In genomic region chr1:156912861-156913808, GRCh38 we compare ENCODE assay signal across 17 cellular contexts. TPM values are rescaled to one million over a fixed set of nuclear protein-coding genes. Genes with fewer than 3 reads are reported as not detected.
A peak's percentile ranks its signal among the peaks of the same experiment; 100 is the strongest.
DNase-seq lines count a peak whose midpoint lies in the region; ATAC-seq, FAIRE-seq and TF ChIP-seq lines count a peak whose summit lies in the region.
"Had no signal": no experiment of that assay in that cellular context is flagged by ENCODE, and none has a peak within 500 bp of the region (broad histone marks: within the 10 kb centered on the region; RNA-seq: fewer than 3 reads in every experiment).

No MANE protein-coding gene starts in this region.

- SMC1A ChIA-PET in GM12878 (lab: Charles Lee; ENCODE audit: uncharacterized antibody, unreplicated experiment) = interaction anchor here (0.6 to 1.4 kb wide), 3 partner anchors 161 to 328 kb away, joined by 3 to 4 read pairs (median 4); no protein-coding TSS in a partner anchor

- H3K27ac ChIP-seq in GM12878 (ENCODE audit: control insufficient read depth, insufficient read depth) (no peak overlapping the region), GM23248 (no peak overlapping the region), OCI-LY7 (ENCODE audit: low read depth, low read length, poor library complexity, severe bottlenecking) (no peak overlapping the region)
- H3K27ac ChIP-seq: BLaER1 treated with 17β-estradiol and CSF1 and Interleukin-3, amounts not matched to agents 10 nM and 100 nM; pancreas had no signal

- H3K9me3 ChIP-seq in GM12878 (replicated peaks; ENCODE audit: control insufficient read depth, insufficient read depth, low read length) (no peaks in the 10 kb centered on the region), mucosa of descending colon (no peaks in the 10 kb centered on the region), GM23248 (ENCODE audit: low read depth) (no peaks in the 10 kb centered on the region), OCI-LY7 (ENCODE audit: low read length) (no peaks in the 10 kb centered on the region)
- H3K9me3 ChIP-seq: pancreas had no signal

- TF ChIP-seq POLR2A in GM12878 (IDR thresholded peaks at IDR 0.05; ENCODE audit: low read depth, low read length) = no peak

- H3K27me3 ChIP-seq in GM12878 (replicated peaks in 1 of 2; ENCODE audit: control insufficient read depth in 2 of 2, insufficient read depth in 2 of 2, low read length in 1 of 2) (peaks cover 0 to 2% of the 10 kb centered on the region in 2 experiments; a peak in 1 of 4 replicates), GM23248 (replicated peaks; ENCODE audit: insufficient read depth) (no peaks in the 10 kb centered on the region)
- H3K27me3 ChIP-seq: pancreas had no signal

- peak; percentile 50 for DNase-seq in EH (ENCODE audit: low read depth)
- DNase-seq in NCI-H1105 (lab: John Stamatoyannopoulos, UW) = peak; percentile 87
- DNase-seq in GM12878 (ENCODE audit: low read depth, low spot score) = no peak
- peak in 2 of 3 donors; percentile 20 to 36 for DNase-seq in mucosa of descending colon
- no peak for DNase-seq in NCI-H1417 (lab: John Stamatoyannopoulos, UW)
- DNase-seq in GM23248 = no peak
- DNase-seq in OCI-LY7 (ENCODE audit: low spot score) = no peak
- DNase-seq in activated T-cell treated with anti-CD3 and anti-CD28 coated beads for 4 hours = no peak
- DNase-seq: activated B cell treated with CpG ODN at 0.5 μM for 24 hours; activated T-cell treated with anti-CD3 and anti-CD28 coated beads, Interleukin-2, amount 50 U/mL, for 48 hours; NCI-H2227 treated with DMSO at 0.1 percent for 48 hours had no signal

- no peak for FAIRE-seq in GM12878 (lab: Jason Lieb, UNC)
- FAIRE-seq: pancreas had no signal

- no peak for TF ChIP-seq RAD21 in GM12878 (IDR thresholded peaks at IDR 0.05; ENCODE audit: insufficient read depth, low read depth, low read length)

- H3K4me1 ChIP-seq in GM12878 (ENCODE audit: control insufficient read depth, insufficient read depth, low read length) (no peaks in the 10 kb centered on the region), mucosa of descending colon (ENCODE audit: low read depth) (peaks cover 7% of the 10 kb centered on the region), GM23248 (ENCODE audit: insufficient read depth) (peaks cover 6% of the 10 kb centered on the region; the same call in 1 of the 2 replicates), OCI-LY7 (ENCODE audit: insufficient read depth, low read length, poor library complexity, severe bottlenecking) (no peaks in the 10 kb centered on the region)
- H3K4me1 ChIP-seq: pancreas had no signal

- no peak for TF ChIP-seq CTCF in GM12878 (IDR thresholded peaks at IDR 0.05 in 2 of 3, conservative IDR thresholded peaks at IDR 0.05 in 1 of 3; ENCODE audit: control insufficient read depth in 2 of 3, extremely low read depth in 1 of 3, insufficient read depth in 1 of 3, low read depth in 3 of 3, low read length in 3 of 3)
- no peak for TF ChIP-seq CTCF in mucosa of descending colon (IDR thresholded peaks at IDR 0.05)
- no peak for TF ChIP-seq CTCF in OCI-LY7 (conservative IDR thresholded peaks at IDR 0.05; ENCODE audit: low read length)

- H3K36me3 ChIP-seq in GM12878 (ENCODE audit: control insufficient read depth in 2 of 2, insufficient read depth in 2 of 2, low read length in 1 of 2) (no peaks in the 10 kb centered on the region), mucosa of descending colon (ENCODE audit: low read depth) (no peaks in the 10 kb centered on the region), GM23248 (ENCODE audit: low read depth) (no peaks in the 10 kb centered on the region), OCI-LY7 (ENCODE audit: insufficient read depth, low read length) (no peaks in the 10 kb centered on the region)
- H3K36me3 ChIP-seq: BLaER1 treated with 17β-estradiol and CSF1 and Interleukin-3, amounts not matched to agents 10 nM and 100 nM; pancreas had no signal

- H3K9me2 ChIP-seq in GM23248 (ENCODE audit: insufficient read depth) (no peaks in the 10 kb centered on the region), OCI-LY7 (ENCODE audit: insufficient read depth, low read length) (no peaks in the 10 kb centered on the region)

- RAD21 ChIA-PET in GM12878 (lab: Charles Lee; ENCODE audit: unreplicated experiment) = interaction anchor here (1.4 to 5.6 kb wide), 2 partner anchors 15 to 161 kb away, joined by 3 to 33 read pairs; no protein-coding TSS in a partner anchor

- H3F3A ChIP-seq in GM23248 (ENCODE audit: insufficient read depth) = 0 out of 2 replicates have a peak, but pooled peaks cover 4% of the 10 kb centered on the region

- intact Hi-C loops in GM12878 (cut with micrococcal nuclease; ENCODE audit: unreplicated experiment) (loop anchor here (5.0 to 10.0 kb wide), 3 partner anchors 44 to 242 kb away; no protein-coding TSS in a partner anchor), mucosa of descending colon (cut with DNase I, micrococcal nuclease) (no loop called here), OCI-LY7 (cut with micrococcal nuclease; ENCODE audit: unreplicated experiment) (no loop called here)

- H3K4me3 ChIP-seq in GM12878 = no peak overlapping the region
- no peak overlapping the region for H3K4me3 ChIP-seq in mucosa of descending colon
- no peak overlapping the region for H3K4me3 ChIP-seq in GM23248
- H3K4me3 ChIP-seq in OCI-LY7 (ENCODE audit: low read depth, low read length, poor library complexity, severe bottlenecking) = no peak overlapping the region
- H3K4me3 ChIP-seq: BLaER1 treated with 17β-estradiol and CSF1 and Interleukin-3, amounts not matched to agents 10 nM and 100 nM; pancreas had no signal

- H3K9ac ChIP-seq in GM12878 (ENCODE audit: control insufficient read depth, insufficient read depth, low read length) = no peak overlapping the region
- no peak overlapping the region for H3K9ac ChIP-seq in GM23248

- no peaks in the 10 kb centered on the region for H4K20me1 ChIP-seq in GM12878 (ENCODE audit: control insufficient read depth, insufficient read depth)
- H4K20me1 ChIP-seq in GM23248 (ENCODE audit: insufficient read depth) = no peaks in the 10 kb centered on the region
- H4K20me1 ChIP-seq in OCI-LY7 (ENCODE audit: insufficient read depth, low read length) = no peaks in the 10 kb centered on the region

- POLR2A ChIA-PET in GM12878 (lab: Charles Lee) (no interaction called here), OCI-LY7 (lab: Charles Lee) (no interaction called here)

- ATAC-seq in GM12878 = peak; percentile 30; the same call in 2 of the 3 replicates
- no peak for ATAC-seq in mucosa of descending colon
- ATAC-seq: pancreas had no signal

- CTCF ChIA-PET in GM12878 (lab: Yijun Ruan, JAX) = interaction anchor here (0.5 to 4.7 kb wide), 6 partner anchors 8 to 224 kb away, joined by 3 to 47 read pairs (median 3); no protein-coding TSS in a partner anchor
- CTCF ChIA-PET in OCI-LY7 (lab: Charles Lee; ENCODE audit: unreplicated experiment) = no interaction called here

- H3K4me2 ChIP-seq in GM12878 (ENCODE audit: control insufficient read depth, insufficient read depth) (no peak overlapping the region), GM23248 (ENCODE audit: unreplicated experiment) (no peak overlapping the region), OCI-LY7 (ENCODE audit: low read length) (no peak overlapping the region)

- no peaks in the 10 kb centered on the region for H3K79me2 ChIP-seq in GM12878 (ENCODE audit: control insufficient read depth, insufficient read depth, low read length)
- no peaks in the 10 kb centered on the region for H3K79me2 ChIP-seq in GM23248 (ENCODE audit: insufficient read depth)
- no peaks in the 10 kb centered on the region for H3K79me2 ChIP-seq in OCI-LY7 (ENCODE audit: insufficient read depth, low read depth, low read length)

- in situ Hi-C loops in GM12878 (cut with MboI) (no loop called here), GM23248 (cut with MboI) (no loop called here)

- H2AFZ ChIP-seq in GM12878 (ENCODE audit: control insufficient read depth, low read depth, low read length) = no peak overlapping the region
- H2AFZ ChIP-seq in GM23248 = no peak overlapping the region
- H2AFZ ChIP-seq in OCI-LY7 (ENCODE audit: low read length) = no peak overlapping the region

- BruUV-seq in GM12878 (replicated peaks; lab: Mats Ljungman, UMichigan) = no TSS peak
- no TSS peak for BruUV-seq in OCI-LY7 (replicated peaks; lab: Mats Ljungman, UMichigan)

- 55% methylated on average over 24 of the region's 24 CpGs for WGBS in GM12878 (ENCODE audit: insufficient coverage, insufficient replicate concordance, low lambda C conversion rate, missing lambda C conversion rate)
- WGBS in GM23248 (ENCODE audit: low coverage in 1 of 2, low lambda C conversion rate in 2 of 2, missing lambda C conversion rate in 2 of 2), 2 experiments = 58 to 68% methylated on average over 18 to 24 of the region's 24 CpGs

- TF ChIP-seq EP300 in GM12878 (IDR thresholded peaks at IDR 0.05; ENCODE audit: borderline replicate concordance in 1 of 2, control insufficient read depth in 1 of 2, low read depth in 2 of 2, low read length in 2 of 2) = no peak

RNA-seq across cellular contexts. Expression of gene LRRC71, which starts 7.3 kb away (rescaled TPM):
- not detected in 2 replicates for total RNA-seq in GM12878 (2013; cell fraction: nucleolus; rRNA removed)
- total RNA-seq in GM12878 (2014; rRNA removed) = not detected in 2 replicates
- total RNA-seq in GM12878 (2014; rRNA removed; fragmentation: Illumina TruSeq; extraction: Trizol) = not detected in 2 replicates
- total RNA-seq in GM12878 (2021) = not detected in 2 replicates
- polyA plus RNA-seq in GM12878 (2011; ENCODE audit: low read depth) = not detected
- polyA plus RNA-seq in GM12878 (2011; rRNA removed) = not detected in 2 replicates
- not detected in 2 replicates for polyA plus RNA-seq in GM12878 (2011; cell fraction: cytosol; rRNA removed)
- not detected in 2 replicates for polyA plus RNA-seq in GM12878 (2011; cell fraction: nucleus; rRNA removed)
- not detected in 2 replicates for polyA plus RNA-seq in GM12878 (2012)
- polyA plus RNA-seq in GM12878 (2014; fragmentation: Illumina TruSeq; extraction: Trizol) = not detected in 2 replicates
- polyA plus RNA-seq in GM12878 (2014; fragmentation: Nextera tagmentation; extraction: Ambion mirVana) = not detected
- not detected in 2 replicates for polyA plus RNA-seq in GM12878 (2014; rRNA removed)
- not detected for polyA plus RNA-seq in GM12878 (2016; fragmentation: Nextera tagmentation; extraction: Ambion mirVana)
- polyA minus RNA-seq in GM12878 (2011; rRNA and poly(A)+ RNA removed) = not detected in 2 replicates
- not detected in 2 replicates for polyA minus RNA-seq in GM12878 (2011; cell fraction: cytosol; rRNA and poly(A)+ RNA removed)
- not detected in 2 replicates for polyA minus RNA-seq in GM12878 (2011; cell fraction: nucleus; rRNA and poly(A)+ RNA removed)
- not detected for total RNA-seq in mucosa of descending colon
- 0.32 TPM in 1 of 2 replicates, not detected in the other for total RNA-seq in GM23248 (2014; rRNA removed; shearing (Covaris generic))
- not detected in 2 replicates for polyA plus RNA-seq in GM23248 (2016; fragmentation: Nextera tagmentation; extraction: Ambion mirVana)
- total RNA-seq in OCI-LY7 (2014; rRNA removed; shearing (Covaris generic)) = not detected in 2 replicates
- not detected in 2 replicates for total RNA-seq in OCI-LY7 (2022)
- total RNA-seq: activated B cell treated with CpG ODN at 0.5 μM for 24 hours, liver, pancreas, RPMI7951 had no signal
- polyA plus RNA-seq: IgD-negative memory B cell had no signal

RNA-seq across cellular contexts. Expression of gene PEAR1, which starts 19.6 kb away (rescaled TPM):
- not detected in 2 replicates for total RNA-seq in GM12878 (2013; cell fraction: nucleolus; rRNA removed)
- total RNA-seq in GM12878 (2014; rRNA removed) = under 0.01 TPM in 1 of 2 replicates, not detected in the other
- total RNA-seq in GM12878 (2014; rRNA removed; fragmentation: Illumina TruSeq; extraction: Trizol) = not detected in 2 replicates
- not detected in 2 replicates for total RNA-seq in GM12878 (2021)
- not detected for polyA plus RNA-seq in GM12878 (2011; ENCODE audit: low read depth)
- not detected in 2 replicates for polyA plus RNA-seq in GM12878 (2011; rRNA removed)
- polyA plus RNA-seq in GM12878 (2011; cell fraction: cytosol; rRNA removed) = 0.02 TPM in 1 of 2 replicates, not detected in the other
- polyA plus RNA-seq in GM12878 (2011; cell fraction: nucleus; rRNA removed) = 0.06 and 0.09 TPM in 2 replicates
- 0.04 and 0.05 TPM in 2 replicates for polyA plus RNA-seq in GM12878 (2012)
- not detected in 2 replicates for polyA plus RNA-seq in GM12878 (2014; fragmentation: Illumina TruSeq; extraction: Trizol)
- not detected for polyA plus RNA-seq in GM12878 (2014; fragmentation: Nextera tagmentation; extraction: Ambion mirVana)
- not detected in 2 replicates for polyA plus RNA-seq in GM12878 (2014; rRNA removed)
- polyA plus RNA-seq in GM12878 (2016; fragmentation: Nextera tagmentation; extraction: Ambion mirVana) = not detected
- not detected in 2 replicates for polyA minus RNA-seq in GM12878 (2011; rRNA and poly(A)+ RNA removed)
- polyA minus RNA-seq in GM12878 (2011; cell fraction: cytosol; rRNA and poly(A)+ RNA removed) = not detected in 2 replicates
- polyA minus RNA-seq in GM12878 (2011; cell fraction: nucleus; rRNA and poly(A)+ RNA removed) = not detected in 2 replicates
- total RNA-seq in mucosa of descending colon = 1 to 10 TPM; 2.3 to 7.2 (median 4.6) TPM
- 1.0 and 2.2 TPM in 2 replicates for total RNA-seq in GM23248 (2014; rRNA removed; shearing (Covaris generic))
- 0.71 and 1.2 TPM in 2 replicates for polyA plus RNA-seq in GM23248 (2016; fragmentation: Nextera tagmentation; extraction: Ambion mirVana)
- total RNA-seq in OCI-LY7 (2014; rRNA removed; shearing (Covaris generic)) = not detected in 2 replicates
- not detected in 2 replicates for total RNA-seq in OCI-LY7 (2022)
- total RNA-seq: activated B cell treated with CpG ODN at 0.5 μM for 24 hours, RPMI7951 had no signal
- polyA plus RNA-seq: IgD-negative memory B cell had no signal

RNA-seq across cellular contexts. Expression of gene NTRK1, which starts 52.5 kb away (rescaled TPM):
- total RNA-seq in GM12878 (2013; cell fraction: nucleolus; rRNA removed) = not detected in 2 replicates
- 0.16 and 0.56 TPM in 2 replicates for total RNA-seq in GM12878 (2014; rRNA removed)
- total RNA-seq in GM12878 (2014; rRNA removed; fragmentation: Illumina TruSeq; extraction: Trizol) = not detected in 2 replicates
- total RNA-seq in GM12878 (2021) = 0.19 TPM in 1 of 2 replicates, not detected in the other
- polyA plus RNA-seq in GM12878 (2011; ENCODE audit: low read depth) = not detected
- 0.07 and 0.10 TPM in 2 replicates for polyA plus RNA-seq in GM12878 (2011; rRNA removed)
- 0.19 and 0.20 TPM in 2 replicates for polyA plus RNA-seq in GM12878 (2011; cell fraction: cytosol; rRNA removed)
- 0.83 and 1.3 TPM in 2 replicates for polyA plus RNA-seq in GM12878 (2011; cell fraction: nucleus; rRNA removed)
- polyA plus RNA-seq in GM12878 (2012) = not detected in 2 replicates
- not detected in 2 replicates for polyA plus RNA-seq in GM12878 (2014; fragmentation: Illumina TruSeq; extraction: Trizol)
- not detected for polyA plus RNA-seq in GM12878 (2014; fragmentation: Nextera tagmentation; extraction: Ambion mirVana)
- 0.08 TPM in 1 of 2 replicates, not detected in the other for polyA plus RNA-seq in GM12878 (2014; rRNA removed)
- polyA plus RNA-seq in GM12878 (2016; fragmentation: Nextera tagmentation; extraction: Ambion mirVana) = under 1 TPM in 1 of 2 experiments, not detected in 1; 0.40 TPM
- 0.15 and 0.22 TPM in 2 replicates for polyA minus RNA-seq in GM12878 (2011; rRNA and poly(A)+ RNA removed)
- polyA minus RNA-seq in GM12878 (2011; cell fraction: cytosol; rRNA and poly(A)+ RNA removed) = not detected in 2 replicates
- 0.24 TPM in 1 of 2 replicates, not detected in the other for polyA minus RNA-seq in GM12878 (2011; cell fraction: nucleus; rRNA and poly(A)+ RNA removed)
- 1 to 10 TPM in 1 of 3 donors, under 1 TPM in 2; 0.67 to 1.3 (median 0.79) TPM for total RNA-seq in mucosa of descending colon
- total RNA-seq in GM23248 (2014; rRNA removed; shearing (Covaris generic)) = 0.11 TPM in 1 of 2 replicates, not detected in the other
- 0.08 and 0.09 TPM in 2 replicates for polyA plus RNA-seq in GM23248 (2016; fragmentation: Nextera tagmentation; extraction: Ambion mirVana)
- not detected in 2 replicates for total RNA-seq in OCI-LY7 (2014; rRNA removed; shearing (Covaris generic))
- not detected in 2 replicates for total RNA-seq in OCI-LY7 (2022)
- total RNA-seq: RPMI7951 had no signal
- polyA plus RNA-seq: IgD-negative memory B cell had no signal

RNA-seq across cellular contexts. Expression of gene INSRR, which starts 54.2 kb away (rescaled TPM):
- total RNA-seq in GM12878 (2013; cell fraction: nucleolus; rRNA removed) = not detected in 2 replicates
- total RNA-seq in GM12878 (2014; rRNA removed) (not detected in 2 replicates), GM12878 (2014; rRNA removed; fragmentation: Illumina TruSeq; extraction: Trizol) (not detected in 2 replicates), GM12878 (2021) (not detected in 2 replicates), mucosa of descending colon (under 1 TPM in 2 of 3 donors, not detected in 1; 0.06 to 0.09 TPM), OCI-LY7 (2022) (not detected in 2 replicates)
- polyA plus RNA-seq in GM12878 (2011; ENCODE audit: low read depth) = not detected
- polyA plus RNA-seq in GM12878 (2011; rRNA removed) (0.01 TPM in 1 of 2 replicates, not detected in the other), GM12878 (2014; fragmentation: Illumina TruSeq; extraction: Trizol) (not detected in 2 replicates), GM12878 (2014; fragmentation: Nextera tagmentation; extraction: Ambion mirVana) (not detected), GM12878 (2014; rRNA removed) (not detected in 2 replicates), GM12878 (2016; fragmentation: Nextera tagmentation; extraction: Ambion mirVana) (not detected), GM23248 (2016; fragmentation: Nextera tagmentation; extraction: Ambion mirVana) (0.09 TPM in 1 of 2 replicates, not detected in the other)
- not detected in 2 replicates for polyA plus RNA-seq in GM12878 (2011; cell fraction: cytosol; rRNA removed)
- polyA plus RNA-seq in GM12878 (2011; cell fraction: nucleus; rRNA removed) = 0.10 and 0.16 TPM in 2 replicates
- polyA plus RNA-seq in GM12878 (2012) = not detected in 2 replicates
- 0.05 TPM in 1 of 2 replicates, not detected in the other for polyA minus RNA-seq in GM12878 (2011; rRNA and poly(A)+ RNA removed)
- not detected in 2 replicates for polyA minus RNA-seq in GM12878 (2011; cell fraction: cytosol; rRNA and poly(A)+ RNA removed)
- polyA minus RNA-seq in GM12878 (2011; cell fraction: nucleus; rRNA and poly(A)+ RNA removed) = under 0.01 and 0.10 TPM in 2 replicates
- not detected in 2 replicates for total RNA-seq in GM23248 (2014; rRNA removed; shearing (Covaris generic))
- total RNA-seq in OCI-LY7 (2014; rRNA removed; shearing (Covaris generic)) = not detected in 2 replicates
- total RNA-seq: activated B cell treated with CpG ODN at 0.5 μM for 24 hours, glomerular endothelial cell, liver, RPMI7951 had no signal
- polyA plus RNA-seq: IgD-negative memory B cell had no signal

Comparison
In these comparisons a context has a peak if more than half of its experiments do, and no peak if none do; other contexts are left out.
1. DNase-seq: peak in EH (single experiment), NCI-H1105 (single experiment) and mucosa of descending colon (2 of 3); none in GM12878 (single experiment), NCI-H1417 (0 of 3), GM23248 (single experiment), OCI-LY7 (single experiment) and activated T-cell treated with anti-CD3 and anti-CD28 coated beads for 4 hours (single experiment).